ENCODE assay signal across 20 cellular contexts in the genomic region with DNA sequence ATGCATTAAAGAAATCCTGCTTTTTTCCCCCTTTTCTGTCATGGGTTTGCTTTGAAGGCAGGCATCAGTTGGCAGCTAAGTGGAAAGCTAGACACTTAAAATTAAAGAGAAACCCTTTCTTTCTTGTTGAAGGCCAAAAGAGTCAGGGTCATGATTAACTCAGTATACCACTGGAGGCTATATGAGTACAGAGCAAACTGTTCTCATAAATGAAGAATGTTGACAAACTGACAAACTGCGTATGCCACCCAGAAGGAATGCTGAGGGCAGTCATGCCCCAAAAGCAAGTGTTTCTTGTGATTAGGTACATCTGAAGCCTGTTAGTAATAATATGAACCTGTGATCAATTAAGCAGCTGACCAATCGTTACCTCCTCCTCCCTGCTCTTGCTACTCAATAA. TPM values are rescaled to one million over a fixed set of nuclear protein-coding genes. Genes with fewer than 3 reads are reported as not detected.
A peak's percentile ranks its signal among the peaks of the same experiment; 100 is the strongest.
DNase-seq lines count a peak whose midpoint lies in the region; TF ChIP-seq lines count a peak whose summit lies in the region.
"Had no signal": no experiment of that assay in that cellular context is flagged by ENCODE, and none has a peak within 500 bp of the region (broad histone marks: within the 10 kb centered on the region; RNA-seq: fewer than 3 reads in every experiment).

No MANE protein-coding gene starts in this region.

- H3K4me1 Mint-ChIP-seq in activated CD4-positive, alpha-beta T cell treated with anti-CD3 and anti-CD28 coated beads, Interleukin-2, amount 10 ng/mL, durations not matched to agents 24 days and 14 days = no peaks in the 10 kb centered on the region
- H3K4me1 Mint-ChIP-seq: IgD-negative memory B cell had no signal

- no peak overlapping the region for H3K4me3 Mint-ChIP-seq in activated CD4-positive, alpha-beta T cell treated with anti-CD3 and anti-CD28 coated beads, Interleukin-2, amount 10 ng/mL, durations not matched to agents 24 days and 14 days
- H3K4me3 Mint-ChIP-seq: CD4-positive, alpha-beta T cell; IgD-negative memory B cell had no signal

- POLR2A ChIA-PET in GM10248 (lab: Yijun Ruan, JAX) = no interaction called here

- peak; percentile 8 for DNase-seq in activated CD4-positive, alpha-beta T cell treated with anti-CD3 and anti-CD28 coated beads, Interleukin-2, amount 10 ng/mL, durations not matched to agents 24 days and 14 days
- DNase-seq in activated CD4-positive, alpha-beta T cell treated with anti-CD3 and anti-CD28 coated beads for 4 hours = no peak
- DNase-seq in epithelial cell of esophagus (ENCODE audit: low read depth) (peak; percentile 27), kidney tubule cell (ENCODE audit: low spot score) (peak; percentile 27), renal cortical epithelial cell (ENCODE audit: low read depth) (peak; percentile 80), OCI-M2 (lab: John Stamatoyannopoulos, UW; ENCODE audit: unreplicated experiment) (no peak), NOMO-1 (lab: John Stamatoyannopoulos, UW; ENCODE audit: unreplicated experiment in 2 of 2) (no peak), GM10248 (ENCODE audit: extremely low spot score) (no peak)
- DNase-seq: AML-193; Caco-2; CD4-positive, alpha-beta T cell; DMS153; DMS79; GF-D8 had no signal

- CTCF ChIA-PET in GM10248 (lab: Yijun Ruan, JAX) = interaction anchor here (1.4 kb wide), 1 partner anchor 23 kb away, joined by 3 read pairs; no protein-coding TSS in a partner anchor

- intact Hi-C loops in activated CD4-positive, alpha-beta T cell treated with anti-CD3 and anti-CD28 coated beads, Interleukin-2, amount 10 ng/mL, durations not matched to agents 24 days and 14 days (cut with micrococcal nuclease) = no loop called here

- peaks cover 2% of the 10 kb centered on the region for H3K27me3 Mint-ChIP-seq in activated CD4-positive, alpha-beta T cell treated with anti-CD3 and anti-CD28 coated beads, Interleukin-2, amount 10 ng/mL, durations not matched to agents 24 days and 14 days

- H3K36me3 Mint-ChIP-seq in activated CD4-positive, alpha-beta T cell treated with anti-CD3 and anti-CD28 coated beads, Interleukin-2, amount 10 ng/mL, durations not matched to agents 24 days and 14 days (ENCODE audit: low read depth) = no peaks in the 10 kb centered on the region
- H3K36me3 Mint-ChIP-seq: IgD-negative memory B cell had no signal

- TF ChIP-seq CTCF in epithelial cell of esophagus (IDR thresholded peaks at IDR 0.05; ENCODE audit: insufficient read depth, low read depth, low read length, missing control alignments) (no peak), GM10248 (IDR thresholded peaks at IDR 0.05; ENCODE audit: control extremely low read depth, extremely low read depth, low read depth, missing control alignments) (no peak)

- H3K9me3 Mint-ChIP-seq in activated CD4-positive, alpha-beta T cell treated with anti-CD3 and anti-CD28 coated beads, Interleukin-2, amount 10 ng/mL, durations not matched to agents 24 days and 14 days = no peaks in the 10 kb centered on the region
- H3K9me3 Mint-ChIP-seq: CD4-positive, alpha-beta T cell had no signal

- no peak overlapping the region for H3K27ac Mint-ChIP-seq in activated CD4-positive, alpha-beta T cell treated with anti-CD3 and anti-CD28 coated beads, Interleukin-2, amount 10 ng/mL, durations not matched to agents 24 days and 14 days
- H3K27ac Mint-ChIP-seq: CD4-positive, alpha-beta T cell; IgD-negative memory B cell had no signal

- H3K4me3 ChIP-seq in epithelial cell of esophagus (ENCODE audit: low read length) = no peak overlapping the region
- H3K4me3 ChIP-seq: A549, GM12878, HAP-1 had no signal

RNA-seq across cellular contexts. Expression of gene COL6A6, which starts 43.6 kb away (rescaled TPM):
- not detected in 2 replicates for total RNA-seq in activated CD4-positive, alpha-beta T cell treated with anti-CD3 and anti-CD28 coated beads, Interleukin-2, amount 10 ng/mL, durations not matched to agents 24 days and 14 days
- not detected in 2 replicates for total RNA-seq in renal cortical epithelial cell
- total RNA-seq: Caco-2; CD4-positive, alpha-beta T cell; GM12878; H4; HepG2 had no signal

Comparison
In these comparisons a context has a peak if more than half of its experiments do, and no peak if none do; other contexts are left out.
1. DNase-seq: peak in activated CD4-positive, alpha-beta T cell treated with anti-CD3 and anti-CD28 coated beads, Interleukin-2, amount 10 ng/mL, durations not matched to agents 24 days and 14 days (single experiment), epithelial cell of esophagus (single experiment), kidney tubule cell (single experiment) and renal cortical epithelial cell (single experiment); none in activated CD4-positive, alpha-beta T cell treated with anti-CD3 and anti-CD28 coated beads for 4 hours (0 of 2), OCI-M2 (single experiment), NOMO-1 (0 of 2) and GM10248 (single experiment).